ENCODE assay signal across 8 cellular contexts in genomic region chr20:324177-325042, GRCh38. TPM values are rescaled to one million over a fixed set of nuclear protein-coding genes. Genes with fewer than 3 reads are reported as not detected.
A peak's percentile ranks its signal among the peaks of the same experiment; 100 is the strongest.
DNase-seq lines count a peak whose midpoint lies in the region; ATAC-seq and TF ChIP-seq lines count a peak whose summit lies in the region.

No MANE protein-coding gene starts in this region.

- H3K4me3 ChIP-seq in GM23338 = peak overlapping the region; percentile 86
- peak overlapping the region; percentile 89 for H3K4me3 ChIP-seq in fibroblast of the aortic adventitia (ENCODE audit: low read depth, low read length)

- POLR2A ChIA-PET in RWPE1 (lab: Yijun Ruan, JAX; ENCODE audit: low non-redundant PET) = interaction anchor here (0.9 to 1.3 kb wide), 2 partner anchors 25 to 26 kb away, joined by 3 to 8 read pairs; no protein-coding TSS in a partner anchor

- H3K36me3 Mint-ChIP-seq in GM23338 (ENCODE audit: low read depth) = peaks cover 40% of the 10 kb centered on the region
- peaks cover 39% of the 10 kb centered on the region for H3K36me3 Mint-ChIP-seq in nephron progenitor cell (ENCODE audit: low read depth)
- H3K36me3 Mint-ChIP-seq in stimulated activated naive CD8-positive, alpha-beta T cell treated with anti-CD3 and anti-CD28 coated beads, Interleukin-15, Interleukin-2, amounts not matched to agents 100 ng/mL and 50 ng/mL, for 24 hours (ENCODE audit: low read depth) = peaks cover 10% of the 10 kb centered on the region

- peak overlapping the region; percentile 99 for H3K27ac Mint-ChIP-seq in GM23338
- H3K27ac Mint-ChIP-seq in nephron progenitor cell = peak overlapping the region; percentile 99
- H3K27ac Mint-ChIP-seq in stimulated activated naive CD8-positive, alpha-beta T cell treated with anti-CD3 and anti-CD28 coated beads, Interleukin-15, Interleukin-2, amounts not matched to agents 100 ng/mL and 50 ng/mL, for 24 hours = peak overlapping the region; percentile 88

- H3K79me2 ChIP-seq in GM23338 (replicated peaks; ENCODE audit: insufficient read depth) = peaks cover 30% of the 10 kb centered on the region

- no peaks in the 10 kb centered on the region for H3K27me3 ChIP-seq in GM23338 (ENCODE audit: insufficient read depth)

- peaks cover 12% of the 10 kb centered on the region for H4K20me1 ChIP-seq in GM23338 (replicated peaks; ENCODE audit: insufficient read depth)

- H3K4me1 Mint-ChIP-seq in GM23338 = peaks cover 42% of the 10 kb centered on the region
- peaks cover 58% of the 10 kb centered on the region for H3K4me1 Mint-ChIP-seq in nephron progenitor cell
- peaks cover 21% of the 10 kb centered on the region for H3K4me1 Mint-ChIP-seq in stimulated activated naive CD8-positive, alpha-beta T cell treated with anti-CD3 and anti-CD28 coated beads, Interleukin-15, Interleukin-2, amounts not matched to agents 100 ng/mL and 50 ng/mL, for 24 hours (ENCODE audit: low read depth)

- peaks cover 38% of the 10 kb centered on the region for H3K4me1 ChIP-seq in GM23338 (ENCODE audit: insufficient read depth)

- no peaks in the 10 kb centered on the region for H3K9me2 ChIP-seq in GM23338 (ENCODE audit: insufficient read depth)

- TF ChIP-seq CTCF in GM23338 (conservative IDR thresholded peaks at IDR 0.05; ENCODE audit: low read depth in 2 of 2) (peak; percentile 7 to 9; a peak in 1 of 4 replicates), RWPE1 (conservative IDR thresholded peaks at IDR 0.05; ENCODE audit: low read depth) (no peak; the same call in 1 of the 2 replicates), fibroblast of the aortic adventitia (IDR thresholded peaks at IDR 0.05; ENCODE audit: insufficient read depth, low read length) (peak; percentile 63), nephron progenitor cell (IDR thresholded peaks at IDR 0.05) (peak; percentile 9)

- CTCF ChIA-PET in RWPE1 (lab: Yijun Ruan, JAX) = interaction anchor here (0.7 to 1.4 kb wide), 2 partner anchors 11 to 25 kb away, joined by 3 read pairs; no protein-coding TSS in a partner anchor

- peak overlapping the region; percentile 96 for H3K4me2 ChIP-seq in GM23338

- H2AFZ ChIP-seq in GM23338 = no peak overlapping the region

- peak; percentile 41 for ATAC-seq in GM23338

- H3F3A ChIP-seq in GM23338 (replicated peaks; ENCODE audit: low read depth) = peaks cover 20% of the 10 kb centered on the region

- H3K27ac ChIP-seq in GM23338 (ENCODE audit: low read depth) (peak overlapping the region; percentile 97), RWPE1 (peak overlapping the region; percentile 96)

- H3K36me3 ChIP-seq in GM23338 (ENCODE audit: insufficient read depth) = peaks cover 10% of the 10 kb centered on the region; the same call in 1 of the 2 replicates

- peaks cover 7% of the 10 kb centered on the region for H3K27me3 Mint-ChIP-seq in GM23338 (ENCODE audit: insufficient read depth, low read depth, poor library complexity)
- H3K27me3 Mint-ChIP-seq in nephron progenitor cell (ENCODE audit: low read depth, poor library complexity) = peaks cover 7% of the 10 kb centered on the region
- H3K27me3 Mint-ChIP-seq in stimulated activated naive CD8-positive, alpha-beta T cell treated with anti-CD3 and anti-CD28 coated beads, Interleukin-15, Interleukin-2, amounts not matched to agents 100 ng/mL and 50 ng/mL, for 24 hours = no peaks in the 10 kb centered on the region

- H3K4me3 Mint-ChIP-seq in GM23338 (peak overlapping the region; percentile 94), nephron progenitor cell (peak overlapping the region; percentile 93)
- peak overlapping the region; percentile 90 for H3K4me3 Mint-ChIP-seq in stimulated activated naive CD8-positive, alpha-beta T cell treated with anti-CD3 and anti-CD28 coated beads, Interleukin-15, Interleukin-2, amounts not matched to agents 100 ng/mL and 50 ng/mL, for 24 hours

- H3K9me3 Mint-ChIP-seq in GM23338 (peaks cover 4% of the 10 kb centered on the region; the same call in 2 of the 3 replicates), nephron progenitor cell (peaks cover 16% of the 10 kb centered on the region)
- no peaks in the 10 kb centered on the region for H3K9me3 Mint-ChIP-seq in stimulated activated naive CD8-positive, alpha-beta T cell treated with anti-CD3 and anti-CD28 coated beads, Interleukin-15, Interleukin-2, amounts not matched to agents 100 ng/mL and 50 ng/mL, for 24 hours

- peak; percentile 93 for DNase-seq in ELF-1 (ENCODE audit: low read depth, low spot score)
- DNase-seq in GM23338 (ENCODE audit: low spot score) = peak; percentile 96
- peak; percentile 85 for DNase-seq in LHCN-M2 (ENCODE audit: low read depth)
- DNase-seq in RWPE1 (ENCODE audit: low spot score) = peak; percentile 91
- peak; percentile 86 for DNase-seq in activated T-helper 9 cell treated with anti-CD3 and anti-CD28 coated beads, Interleukin-2, amount 50 U/mL, for 16 hours (ENCODE audit: low read depth)
- peak; percentile 72 for DNase-seq in fibroblast of the aortic adventitia (ENCODE audit: low read depth)
- peak; percentile 97 for DNase-seq in nephron progenitor cell

TF ChIP-seq in GM23338, 12 proteins besides CTCF, POLR2A, EP300 and RAD21 (continues in another document):
- TF ChIP-seq CREB1 (CRISPR knock-in tag; IDR thresholded peaks at IDR 0.05; ENCODE audit: low read depth) (peak; percentile 67), POLR2AphosphoS5 (IDR thresholded peaks at IDR 0.05; ENCODE audit: low read depth) (peak; percentile 71), JUNB (IDR thresholded peaks at IDR 0.05; ENCODE audit: unreplicated experiment) (no peak)

RNA-seq across cellular contexts. Expression of gene SOX12, which starts 0.9 kb away (rescaled TPM):
- total RNA-seq in GM23338 (2014; rRNA removed; shearing (Covaris generic)) = 29.0 and 32.0 TPM in 2 replicates
- 14.1 and 16.1 TPM in 2 replicates for polyA plus RNA-seq in GM23338 (2016; fragmentation: Nextera tagmentation; extraction: Ambion mirVana)
- 8.2 and 9.9 TPM in 2 replicates for total RNA-seq in LHCN-M2 (2014; rRNA removed)
- 11.5 TPM for polyA plus RNA-seq in LHCN-M2 (2012)
- total RNA-seq in fibroblast of the aortic adventitia (ENCODE audit: low replicate concordance) = 7.7 and 15.9 TPM in 2 replicates

RNA-seq across cellular contexts. Expression of gene NRSN2, which starts 22.5 kb away (rescaled TPM):
- total RNA-seq in GM23338 (2014; rRNA removed; shearing (Covaris generic)) = 14.4 and 19.8 TPM in 2 replicates
- polyA plus RNA-seq in GM23338 (2016; fragmentation: Nextera tagmentation; extraction: Ambion mirVana) = 17.9 and 23.2 TPM in 2 replicates
- total RNA-seq in LHCN-M2 (2014; rRNA removed) (59.2 and 65.6 TPM in 2 replicates), fibroblast of the aortic adventitia (ENCODE audit: low replicate concordance) (34.2 and 50.9 TPM in 2 replicates)
- 74.7 TPM for polyA plus RNA-seq in LHCN-M2 (2012)

RNA-seq across cellular contexts. Expression of gene ZCCHC3, which starts 27.0 kb away (rescaled TPM):
- total RNA-seq in GM23338 (2014; rRNA removed; shearing (Covaris generic)) = 65.8 and 66.3 TPM in 2 replicates
- 26.5 and 31.3 TPM in 2 replicates for polyA plus RNA-seq in GM23338 (2016; fragmentation: Nextera tagmentation; extraction: Ambion mirVana)
- total RNA-seq in LHCN-M2 (2014; rRNA removed) (14.0 and 15.9 TPM in 2 replicates), fibroblast of the aortic adventitia (ENCODE audit: low replicate concordance) (11.6 and 16.2 TPM in 2 replicates)
- polyA plus RNA-seq in LHCN-M2 (2012) = 9.3 TPM

RNA-seq across cellular contexts. Expression of gene C20orf96, which starts 33.9 kb away (rescaled TPM):
- 14.6 and 17.8 TPM in 2 replicates for total RNA-seq in GM23338 (2014; rRNA removed; shearing (Covaris generic))
- 29.0 and 36.3 TPM in 2 replicates for polyA plus RNA-seq in GM23338 (2016; fragmentation: Nextera tagmentation; extraction: Ambion mirVana)
- 2.5 and 2.8 TPM in 2 replicates for total RNA-seq in LHCN-M2 (2014; rRNA removed)
- polyA plus RNA-seq in LHCN-M2 (2012) = 4.8 TPM
- 0.98 and 2.4 TPM in 2 replicates for total RNA-seq in fibroblast of the aortic adventitia (ENCODE audit: low replicate concordance)

RNA-seq across cellular contexts. Expression of gene TRIB3, which starts 56.1 kb away (rescaled TPM):
- 13.7 and 21.0 TPM in 2 replicates for total RNA-seq in GM23338 (2014; rRNA removed; shearing (Covaris generic))
- 5.8 and 6.9 TPM in 2 replicates for polyA plus RNA-seq in GM23338 (2016; fragmentation: Nextera tagmentation; extraction: Ambion mirVana)
- 1.3 and 1.6 TPM in 2 replicates for total RNA-seq in LHCN-M2 (2014; rRNA removed)
- polyA plus RNA-seq in LHCN-M2 (2012) = 2.0 TPM
- total RNA-seq in fibroblast of the aortic adventitia (ENCODE audit: low replicate concordance) = 71.0 and 72.8 TPM in 2 replicates

Comparison
In these comparisons a context has a peak if more than half of its experiments do, and no peak if none do; other contexts are left out.
1. Peak in every context shown above with its lines: DNase-seq, ATAC-seq, H3K4me3 ChIP-seq and H3K27ac ChIP-seq.